Comparison of ENCODE assay signal across 25 cellular contexts in the genomic region with DNA sequence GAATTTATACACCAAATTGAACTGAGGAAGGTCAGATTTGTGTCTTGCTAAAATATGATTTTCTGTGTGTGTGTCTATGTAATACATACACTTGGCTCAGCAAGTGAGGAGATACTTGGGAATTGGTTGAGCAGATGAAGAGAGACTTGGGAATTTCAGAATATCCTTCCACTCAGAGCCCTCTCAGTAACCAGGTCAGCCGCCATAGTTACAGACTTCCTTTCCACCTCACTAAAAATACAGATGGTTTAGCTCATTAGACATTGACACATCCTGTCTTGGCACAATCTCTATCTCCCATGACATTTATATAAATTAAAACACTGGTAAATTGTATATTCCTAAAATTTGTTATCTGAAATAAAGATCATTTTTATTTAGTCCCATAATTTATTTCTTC. TPM values are rescaled to one million over a fixed set of nuclear protein-coding genes. Genes with fewer than 3 reads are reported as not detected.
"Had no signal": no experiment of that assay in that cellular context is flagged by ENCODE, and none has a peak within 500 bp of the region (broad histone marks: within the 10 kb centered on the region; RNA-seq: fewer than 3 reads in every experiment).

No MANE protein-coding gene starts in this region.

- H3K9me3 ChIP-seq: heart left ventricle, left ventricle myocardium inferior, lower lobe of right lung, neutrophil, sigmoid colon, testis, tibial nerve, upper lobe of right lung, vagina had no signal

- DNase-seq: heart left ventricle; hippocampal formation; kidney glomerular epithelial cell; left ventricle myocardium inferior; lower lobe of right lung; midbrain; posterior cingulate gyrus; sigmoid colon; stimulated activated CD4-positive, alpha-beta T cell treated with anti-CD3 and anti-CD28 coated beads, Interleukin-2, amount 100 ng/mL, for 24 hours; stimulated activated CD4-positive, alpha-beta T cell treated with anti-CD3 and anti-CD28 coated beads, Interleukin-4, amount 100 ng/mL, for 4 hours; stimulated activated naive B cell treated with anti-CD40 and anti-IgM and Interleukin-4, amounts not matched to agents 10 μg/mL and 1 μg/mL and 100 μg/mL, for 72 hours; stimulated activated naive CD8-positive, alpha-beta T cell treated with anti-CD3 and anti-CD28 coated beads, Interleukin-15, amount 100 ng/mL, for 72 hours; testis; upper lobe of right lung had no signal

- H3K27me3 Mint-ChIP-seq: dendritic cell treated with granulocyte-macrophage colony-stimulating factor and Interleukin-4, amounts not matched to agents 40 ng/mL and 50 ng/mL, for 4 days; memory B cell; natural killer cell treated with Interleukin-12 subunit alpha and Interleukin-12 subunit beta and Interleukin-15 and Interleukin-18, amount 100 ng/mL, for 72 hours; stimulated activated naive B cell treated with anti-CD40 and anti-IgM and Interleukin-4, amounts not matched to agents 10 μg/mL and 1 μg/mL and 100 μg/mL, for 72 hours; stimulated activated naive CD8-positive, alpha-beta T cell treated with anti-CD3 and anti-CD28 coated beads, Interleukin-15, amount 100 ng/mL, for 72 hours had no signal

- H3K4me3 Mint-ChIP-seq: dendritic cell treated with granulocyte-macrophage colony-stimulating factor and Interleukin-4, amounts not matched to agents 40 ng/mL and 50 ng/mL, for 4 days; memory B cell; natural killer cell treated with Interleukin-12 subunit alpha and Interleukin-12 subunit beta and Interleukin-15 and Interleukin-18, amount 100 ng/mL, for 72 hours; stimulated activated naive B cell treated with anti-CD40 and anti-IgM and Interleukin-4, amounts not matched to agents 10 μg/mL and 1 μg/mL and 100 μg/mL, for 72 hours; stimulated activated naive CD8-positive, alpha-beta T cell treated with anti-CD3 and anti-CD28 coated beads, Interleukin-15, amount 100 ng/mL, for 72 hours had no signal

- H3K27ac ChIP-seq: heart left ventricle, left ventricle myocardium inferior, lower lobe of right lung, neutrophil, sigmoid colon, skin epidermis, testis, tibial nerve, upper lobe of right lung, vagina had no signal

- H3K27ac Mint-ChIP-seq: dendritic cell treated with granulocyte-macrophage colony-stimulating factor and Interleukin-4, amounts not matched to agents 40 ng/mL and 50 ng/mL, for 4 days; memory B cell; natural killer cell treated with Interleukin-12 subunit alpha and Interleukin-12 subunit beta and Interleukin-15 and Interleukin-18, amount 100 ng/mL, for 72 hours; stimulated activated naive B cell treated with anti-CD40 and anti-IgM and Interleukin-4, amounts not matched to agents 10 μg/mL and 1 μg/mL and 100 μg/mL, for 72 hours; stimulated activated naive CD8-positive, alpha-beta T cell treated with anti-CD3 and anti-CD28 coated beads, Interleukin-15, amount 100 ng/mL, for 72 hours had no signal

- ATAC-seq: heart left ventricle; lower lobe of right lung; natural killer cell treated with Interleukin-12 subunit alpha and Interleukin-12 subunit beta and Interleukin-15 and Interleukin-18, amount 100 ng/mL, for 72 hours; stimulated activated naive B cell treated with anti-CD40 and anti-IgM and Interleukin-4, amounts not matched to agents 10 μg/mL and 1 μg/mL and 100 μg/mL, for 72 hours; stimulated activated naive CD8-positive, alpha-beta T cell treated with anti-CD3 and anti-CD28 coated beads, Interleukin-15, amount 100 ng/mL, for 72 hours; upper lobe of right lung had no signal

- H3K4me1 ChIP-seq: heart left ventricle, left ventricle myocardium inferior, lower lobe of right lung, sigmoid colon, testis, tibial nerve, upper lobe of right lung, vagina had no signal

- H3K36me3 Mint-ChIP-seq: memory B cell; stimulated activated naive B cell treated with anti-CD40 and anti-IgM and Interleukin-4, amounts not matched to agents 10 μg/mL and 1 μg/mL and 100 μg/mL, for 72 hours had no signal

- H3K4me1 Mint-ChIP-seq: memory B cell; stimulated activated naive B cell treated with anti-CD40 and anti-IgM and Interleukin-4, amounts not matched to agents 10 μg/mL and 1 μg/mL and 100 μg/mL, for 72 hours; stimulated activated naive CD8-positive, alpha-beta T cell treated with anti-CD3 and anti-CD28 coated beads, Interleukin-15, amount 100 ng/mL, for 72 hours had no signal

- H3K4me3 ChIP-seq: heart left ventricle, left ventricle myocardium inferior, lower lobe of right lung, sigmoid colon, skin epidermis, testis, tibial nerve, upper lobe of right lung, vagina had no signal

- H3K36me3 ChIP-seq: heart left ventricle, left ventricle myocardium inferior, lower lobe of right lung, neutrophil, sigmoid colon, tibial nerve, upper lobe of right lung, vagina had no signal

- H3K27me3 ChIP-seq: heart left ventricle, neutrophil, sigmoid colon, testis, tibial nerve, upper lobe of right lung, vagina had no signal

RNA-seq across cellular contexts. Expression of a gene that starts 15.9 kb away (rescaled TPM):
- total RNA-seq: fibroblast of lung; glomerular endothelial cell; heart left ventricle; left ventricle myocardium inferior; natural killer cell treated with Interleukin-12 subunit alpha and Interleukin-12 subunit beta and Interleukin-15 and Interleukin-18, amount 100 ng/mL, for 72 hours; osteocyte; pulmonary artery endothelial cell had no signal
- polyA plus RNA-seq: fibroblast of lung, heart left ventricle had no signal
